ENCODE assay signal across 1 cellular context in the genomic region with DNA sequence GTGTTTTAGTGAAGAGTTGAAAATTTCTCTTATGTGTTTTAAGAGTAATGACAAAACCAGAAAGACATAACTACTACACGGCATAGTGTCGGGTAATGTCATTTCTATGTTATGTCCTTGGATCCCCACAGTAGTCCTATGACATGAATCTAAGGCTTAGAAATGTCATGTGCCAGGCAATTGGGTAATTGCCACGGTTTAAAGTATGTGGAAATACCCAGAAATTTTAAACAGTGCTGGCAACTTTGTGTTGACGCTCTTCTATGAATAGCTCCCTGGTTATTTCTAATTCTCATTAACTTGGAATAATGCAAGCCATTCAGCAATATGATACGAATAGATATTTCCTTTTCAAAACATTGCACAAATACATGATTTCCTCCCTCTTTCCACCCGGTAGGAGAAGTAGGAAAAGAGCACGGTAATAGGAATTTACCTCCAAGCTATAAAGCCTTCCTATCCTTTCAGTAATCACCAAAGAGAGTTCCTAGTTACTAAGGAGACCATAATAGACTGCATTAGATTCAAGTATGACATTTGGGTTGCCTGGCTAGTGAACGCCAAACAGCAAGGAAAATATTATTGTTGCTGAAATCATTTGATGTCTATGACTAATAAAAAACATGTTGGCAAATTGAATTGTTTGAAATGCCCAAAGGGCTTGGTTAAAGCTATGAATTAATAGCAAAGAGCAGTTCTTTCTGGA.
TF ChIP-seq lines count a peak whose summit lies in the region.

No MANE protein-coding gene starts in this region.

TF ChIP-seq in SK-N-SH treated with all-trans-retinoic acid at 6 μM for 48 hours, 23 proteins besides CTCF, POLR2A, EP300 and RAD21 (continued from another document):
- TF ChIP-seq, protein P1, sequence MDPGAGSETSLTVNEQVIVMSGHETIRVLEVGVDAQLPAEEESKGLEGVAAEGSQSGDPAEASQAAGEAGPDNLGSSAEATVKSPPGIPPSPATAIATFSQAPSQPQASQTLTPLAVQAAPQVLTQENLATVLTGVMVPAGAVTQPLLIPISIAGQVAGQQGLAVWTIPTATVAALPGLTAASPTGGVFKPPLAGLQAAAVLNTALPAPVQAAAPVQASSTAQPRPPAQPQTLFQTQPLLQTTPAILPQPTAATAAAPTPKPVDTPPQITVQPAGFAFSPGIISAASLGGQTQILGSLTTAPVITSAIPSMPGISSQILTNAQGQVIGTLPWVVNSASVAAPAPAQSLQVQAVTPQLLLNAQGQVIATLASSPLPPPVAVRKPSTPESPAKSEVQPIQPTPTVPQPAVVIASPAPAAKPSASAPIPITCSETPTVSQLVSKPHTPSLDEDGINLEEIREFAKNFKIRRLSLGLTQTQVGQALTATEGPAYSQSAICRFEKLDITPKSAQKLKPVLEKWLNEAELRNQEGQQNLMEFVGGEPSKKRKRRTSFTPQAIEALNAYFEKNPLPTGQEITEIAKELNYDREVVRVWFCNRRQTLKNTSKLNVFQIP (CRISPR knock-in tag; IDR thresholded peaks at IDR 0.05; ENCODE audit: borderline replicate concordance, low read depth), result no peak
- TF ChIP-seq OSR1 (CRISPR knock-in tag; IDR thresholded peaks at IDR 0.05) (no peak), RARB (CRISPR knock-in tag; IDR thresholded peaks at IDR 0.05) (no peak), ZNF565 (CRISPR knock-in tag; conservative IDR thresholded peaks at IDR 0.05; ENCODE audit: low read depth) (no peak), GLIS3 (CRISPR knock-in tag; IDR thresholded peaks at IDR 0.05) (no peak), CSDC2 (CRISPR knock-in tag; IDR thresholded peaks at IDR 0.05) (no peak), BACH2 (CRISPR knock-in tag; IDR thresholded peaks at IDR 0.05; ENCODE audit: borderline replicate concordance) (no peak), ZNF70 (CRISPR knock-in tag; IDR thresholded peaks at IDR 0.05) (no peak)
- TF ChIP-seq, protein P2, sequence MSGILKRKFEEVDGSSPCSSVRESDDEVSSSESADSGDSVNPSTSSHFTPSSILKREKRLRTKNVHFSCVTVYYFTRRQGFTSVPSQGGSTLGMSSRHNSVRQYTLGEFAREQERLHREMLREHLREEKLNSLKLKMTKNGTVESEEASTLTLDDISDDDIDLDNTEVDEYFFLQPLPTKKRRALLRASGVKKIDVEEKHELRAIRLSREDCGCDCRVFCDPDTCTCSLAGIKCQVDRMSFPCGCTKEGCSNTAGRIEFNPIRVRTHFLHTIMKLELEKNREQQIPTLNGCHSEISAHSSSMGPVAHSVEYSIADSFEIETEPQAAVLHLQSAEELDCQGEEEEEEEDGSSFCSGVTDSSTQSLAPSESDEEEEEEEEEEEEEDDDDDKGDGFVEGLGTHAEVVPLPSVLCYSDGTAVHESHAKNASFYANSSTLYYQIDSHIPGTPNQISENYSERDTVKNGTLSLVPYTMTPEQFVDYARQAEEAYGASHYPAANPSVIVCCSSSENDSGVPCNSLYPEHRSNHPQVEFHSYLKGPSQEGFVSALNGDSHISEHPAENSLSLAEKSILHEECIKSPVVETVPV (CRISPR knock-in tag; IDR thresholded peaks at IDR 0.05), result no peak
- TF ChIP-seq, protein P3, sequence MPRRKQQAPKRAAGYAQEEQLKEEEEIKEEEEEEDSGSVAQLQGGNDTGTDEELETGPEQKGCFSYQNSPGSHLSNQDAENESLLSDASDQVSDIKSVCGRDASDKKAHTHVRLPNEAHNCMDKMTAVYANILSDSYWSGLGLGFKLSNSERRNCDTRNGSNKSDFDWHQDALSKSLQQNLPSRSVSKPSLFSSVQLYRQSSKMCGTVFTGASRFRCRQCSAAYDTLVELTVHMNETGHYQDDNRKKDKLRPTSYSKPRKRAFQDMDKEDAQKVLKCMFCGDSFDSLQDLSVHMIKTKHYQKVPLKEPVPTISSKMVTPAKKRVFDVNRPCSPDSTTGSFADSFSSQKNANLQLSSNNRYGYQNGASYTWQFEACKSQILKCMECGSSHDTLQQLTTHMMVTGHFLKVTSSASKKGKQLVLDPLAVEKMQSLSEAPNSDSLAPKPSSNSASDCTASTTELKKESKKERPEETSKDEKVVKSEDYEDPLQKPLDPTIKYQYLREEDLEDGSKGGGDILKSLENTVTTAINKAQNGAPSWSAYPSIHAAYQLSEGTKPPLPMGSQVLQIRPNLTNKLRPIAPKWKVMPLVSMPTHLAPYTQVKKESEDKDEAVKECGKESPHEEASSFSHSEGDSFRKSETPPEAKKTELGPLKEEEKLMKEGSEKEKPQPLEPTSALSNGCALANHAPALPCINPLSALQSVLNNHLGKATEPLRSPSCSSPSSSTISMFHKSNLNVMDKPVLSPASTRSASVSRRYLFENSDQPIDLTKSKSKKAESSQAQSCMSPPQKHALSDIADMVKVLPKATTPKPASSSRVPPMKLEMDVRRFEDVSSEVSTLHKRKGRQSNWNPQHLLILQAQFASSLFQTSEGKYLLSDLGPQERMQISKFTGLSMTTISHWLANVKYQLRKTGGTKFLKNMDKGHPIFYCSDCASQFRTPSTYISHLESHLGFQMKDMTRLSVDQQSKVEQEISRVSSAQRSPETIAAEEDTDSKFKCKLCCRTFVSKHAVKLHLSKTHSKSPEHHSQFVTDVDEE (CRISPR knock-in tag; IDR thresholded peaks at IDR 0.05), result no peak
